In genomic region chr9:127474592-127474991, GRCh38 we compare ENCODE assay signal across 10 cellular contexts.
"Had no signal": no experiment of that assay in that cellular context is flagged by ENCODE, and none has a peak within 500 bp of the region (broad histone marks: within the 10 kb centered on the region; RNA-seq: fewer than 3 reads in every experiment).

No MANE protein-coding gene starts in this region.

- H3K9ac ChIP-seq: GM23248 had no signal

- H3K27ac ChIP-seq: GM23248, HL-60 had no signal

- H3K27ac Mint-ChIP-seq: HFFc6, IgD-negative memory B cell had no signal

- H3K4me3 ChIP-seq: GM23248, HAP-1 had no signal

- ATAC-seq: HCT116, HepG2 had no signal

- H2AFZ ChIP-seq: GM23248 had no signal

- H3K4me3 Mint-ChIP-seq: HFFc6, IgD-negative memory B cell had no signal

- H3K9me3 Mint-ChIP-seq: HFFc6, IgD-negative memory B cell had no signal

- H3K9me3 ChIP-seq: HAP-1 had no signal

- H3K27me3 Mint-ChIP-seq: IgD-negative memory B cell had no signal

- DNase-seq: GM23248, GOT3, H7, HFFc6, KBM-7 had no signal
